9 cellular contexts compared by ENCODE assay signal in genomic region chrX:15903186-15903681, GRCh38. TPM values are rescaled to one million over a fixed set of nuclear protein-coding genes. Genes with fewer than 3 reads are reported as not detected.
A peak's percentile ranks its signal among the peaks of the same experiment; 100 is the strongest.
DNase-seq lines count a peak whose midpoint lies in the region; ATAC-seq, FAIRE-seq and TF ChIP-seq lines count a peak whose summit lies in the region.
"Had no signal": no experiment of that assay in that cellular context is flagged by ENCODE, and none has a peak within 500 bp of the region (broad histone marks: within the 10 kb centered on the region; RNA-seq: fewer than 3 reads in every experiment).

No MANE protein-coding gene starts in this region.

- H3K4me3 ChIP-seq in BE2C (ENCODE audit: low read depth, low read length), result no peak overlapping the region
- H3K4me3 ChIP-seq: thyroid gland had no signal

- no peaks in the 10 kb centered on the region for H3K36me3 ChIP-seq in BE2C
- H3K36me3 ChIP-seq: thyroid gland had no signal

- H3K9me3 ChIP-seq in BE2C, result no peaks in the 10 kb centered on the region
- H3K9me3 ChIP-seq: thyroid gland had no signal

- TF ChIP-seq CTCF in BE2C (IDR thresholded peaks at IDR 0.05; ENCODE audit: low read depth, low read length), result no peak

- no peaks in the 10 kb centered on the region for H3K4me1 ChIP-seq in BE2C
- H3K4me1 ChIP-seq: thyroid gland had no signal

- no peaks in the 10 kb centered on the region for H3K27me3 ChIP-seq in BE2C
- H3K27me3 ChIP-seq: thyroid gland had no signal

- peak; percentile 93 for ATAC-seq in HG03095 (IDR thresholded peaks at IDR 0.05; ENCODE audit: unreplicated experiment)

- no peak for FAIRE-seq in HTR-8/SVneo (lab: Jason Lieb, UNC)

- DNase-seq in BE2C, result peak; percentile 8
- DNase-seq in GM19238 (ENCODE audit: insufficient read length, low spot score), result peak; percentile 14
- DNase-seq in RPMI8226, result peak; percentile 10
- no peak for DNase-seq in AG08396 (ENCODE audit: low spot score)
- DNase-seq in HTR-8/SVneo (ENCODE audit: insufficient read length, low spot score), result no peak
- DNase-seq in hippocampal formation (lab: John Stamatoyannopoulos, UW), result no peak
- no peak for DNase-seq in activated CD8-positive, alpha-beta memory T cell treated with anti-CD3 and anti-CD28 coated beads, Interleukin-2, amount 50 U/mL, for 48 hours
- DNase-seq: thyroid gland had no signal

RNA-seq across cellular contexts. Expression of gene AP1S2, which starts 48.6 kb away (rescaled TPM):
- 25.1 TPM for polyA plus RNA-seq in BE2C (2012; ENCODE audit: insufficient read depth, insufficient read length, low read depth)

Comparison
In these comparisons a context has a peak if more than half of its experiments do, and no peak if none do; other contexts are left out.
1. DNase-seq: peak in BE2C (single experiment), GM19238 (single experiment) and RPMI8226 (single experiment); none in AG08396 (single experiment), HTR-8/SVneo (single experiment), hippocampal formation (0 of 2) and activated CD8-positive, alpha-beta memory T cell treated with anti-CD3 and anti-CD28 coated beads, Interleukin-2, amount 50 U/mL, for 48 hours (single experiment).